Comparison of ENCODE assay signal across 25 cellular contexts in genomic region chr6:89500486-89501020, GRCh38.
DNase-seq lines count a peak whose midpoint lies in the region; ATAC-seq, FAIRE-seq and TF ChIP-seq lines count a peak whose summit lies in the region.
"Had no signal": no experiment of that assay in that cellular context is flagged by ENCODE, and none has a peak within 500 bp of the region (broad histone marks: within the 10 kb centered on the region; RNA-seq: fewer than 3 reads in every experiment).

No MANE protein-coding gene starts in this region.

- no peak for TF ChIP-seq POLR2A in H54 (IDR thresholded peaks at IDR 0.05; ENCODE audit: low read depth, low read length)

- H3K4me3 ChIP-seq in mesodermal cell (ENCODE audit: extremely low read depth, insufficient read depth, low read length, poor library complexity, severe bottlenecking): no peak overlapping the region
- H3K4me3 ChIP-seq: ascending aorta, dorsolateral prefrontal cortex, mucosa of descending colon, SJSA1 had no signal

- peaks cover 44% of the 10 kb centered on the region for H3K4me1 ChIP-seq in mesodermal cell (ENCODE audit: control insufficient read depth, insufficient read depth, low read length, poor library complexity, severe bottlenecking)
- H3K4me1 ChIP-seq: ascending aorta, SJSA1 had no signal

- no peak for ATAC-seq in HG03442 (IDR thresholded peaks at IDR 0.05; ENCODE audit: unreplicated experiment)
- ATAC-seq: activated naive CD4-positive, alpha-beta T cell treated with anti-CD3 and anti-CD28 coated beads, Interleukin-2, amount 50 U/mL, for 72 hours; activated T-helper 17 cell treated with anti-CD3 and anti-CD28 coated beads, Interleukin-2, amount 50 U/mL, for 72 hours; HepG2; left ventricle myocardium superior; mucosa of descending colon; stimulated activated memory B cell treated with anti-CD40 and anti-IgM and Interleukin-4, amounts not matched to agents 10 μg/mL and 1 μg/mL and 100 μg/mL, for 72 hours had no signal

- DNase-seq in DMS79 (lab: John Stamatoyannopoulos, UW): peak; percentile 79
- peak; percentile 58 for DNase-seq in NCI-H1436 (lab: John Stamatoyannopoulos, UW)
- peak; percentile 91 for DNase-seq in NCI-H82 (lab: John Stamatoyannopoulos, UW)
- DNase-seq in H54 (ENCODE audit: insufficient read length, low spot score): no peak
- DNase-seq in stimulated activated CD4-positive, alpha-beta T cell treated with anti-CD3 and anti-CD28 coated beads, Interleukin-2, amount 100 ng/mL, for 48 hours: no peak
- no peak for DNase-seq in HuH-7.5 (ENCODE audit: low spot score)
- DNase-seq: activated CD4-positive, alpha-beta T cell treated with anti-CD3 and anti-CD28 coated beads, Interleukin-2, amount 50 U/mL, for 1 hour; central memory CD4-positive, alpha-beta T cell; dorsolateral prefrontal cortex; GDM1; HFFc6; immature natural killer cell; left ventricle myocardium superior; mucosa of descending colon; NCI-H1048; NCI-H345 had no signal

- peak overlapping the region; percentile 65 for H3K27ac ChIP-seq in mesodermal cell (ENCODE audit: low read depth, low read length, severe bottlenecking)
- H3K27ac ChIP-seq: ascending aorta, C4-2B, dorsolateral prefrontal cortex, SJSA1 had no signal

- no peaks in the 10 kb centered on the region for H3K36me3 ChIP-seq in mesodermal cell (ENCODE audit: control insufficient read depth, insufficient read depth, low read length)
- H3K36me3 ChIP-seq: ascending aorta, SJSA1 had no signal

- no CpG with 5 or more reads among the region's 4 CpGs for WGBS in mesodermal cell (ENCODE audit: insufficient coverage in 2 of 2), 2 experiments

- no peak for FAIRE-seq in H54 (lab: Jason Lieb, UNC)
- FAIRE-seq: HepG2 had no signal

- no peaks in the 10 kb centered on the region for H3K9me3 ChIP-seq in mesodermal cell (ENCODE audit: control insufficient read depth, low read length)
- H3K9me3 ChIP-seq: ascending aorta, mucosa of descending colon, SJSA1 had no signal

Comparison
In these comparisons a context has a peak if more than half of its experiments do, and no peak if none do; other contexts are left out.
1. DNase-seq: peak in DMS79 (single experiment), NCI-H1436 (single experiment) and NCI-H82 (single experiment); none in H54 (single experiment), stimulated activated CD4-positive, alpha-beta T cell treated with anti-CD3 and anti-CD28 coated beads, Interleukin-2, amount 100 ng/mL, for 48 hours (0 of 2) and HuH-7.5 (single experiment).